ENCODE assay signal across 8 cellular contexts in the genomic region with DNA sequence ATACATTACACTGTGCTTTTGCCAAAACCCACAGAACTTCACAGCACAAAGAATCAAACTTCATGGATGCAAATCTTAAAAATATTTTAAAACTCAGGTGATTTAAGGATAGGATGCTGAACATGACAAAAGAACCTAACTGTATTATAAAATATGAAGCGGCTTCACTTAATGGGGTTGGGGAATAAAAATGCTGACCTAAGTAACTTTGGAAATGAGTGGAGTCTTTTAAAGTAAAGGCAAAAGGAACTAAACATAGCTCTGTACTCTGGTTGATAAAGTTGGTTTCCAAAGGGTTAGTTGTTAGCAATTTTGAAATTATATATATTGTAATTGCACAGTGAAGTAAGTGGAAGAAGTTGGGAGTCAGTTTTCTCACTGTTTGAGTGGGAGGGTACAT.
"Had no signal": no experiment of that assay in that cellular context is flagged by ENCODE, and none has a peak within 500 bp of the region (broad histone marks: within the 10 kb centered on the region; RNA-seq: fewer than 3 reads in every experiment).

No MANE protein-coding gene starts in this region.

- H3K9ac ChIP-seq: KMS-11 had no signal

- FAIRE-seq: HTR-8/SVneo had no signal

- H3K36me3 ChIP-seq: HAP-1 had no signal

- H3K4me2 ChIP-seq: GM23338, KMS-11 had no signal

- H2AFZ ChIP-seq: GM23338 had no signal

- H3K9me3 ChIP-seq: HAP-1 had no signal

- ATAC-seq: GM23338, HCT116 had no signal

- DNase-seq: H7, HFFc6, KBM-7 had no signal

- H3K27ac ChIP-seq: KMS-11 had no signal

- H3K4me3 ChIP-seq: GM23338, HAP-1 had no signal
